20 cellular contexts compared by ENCODE assay signal in the genomic region with DNA sequence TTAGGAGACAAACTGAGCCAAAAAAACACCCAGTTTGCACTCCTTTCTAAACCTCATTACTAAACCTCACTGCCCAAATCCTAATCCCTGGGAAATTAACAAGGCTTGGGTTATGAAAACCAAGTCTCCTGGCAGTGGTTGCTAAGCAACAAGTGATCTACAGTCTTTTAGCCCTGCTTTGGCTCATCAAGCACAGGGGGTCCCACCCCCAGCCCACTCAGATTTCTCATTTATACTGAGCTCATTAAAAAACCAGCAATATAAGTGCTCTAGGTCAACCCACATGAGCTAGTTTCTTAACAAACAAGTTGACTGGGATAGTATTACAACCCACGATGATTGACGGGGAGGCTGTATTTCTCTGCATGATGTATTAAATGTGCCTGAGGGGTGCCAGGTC. TPM values are rescaled to one million over a fixed set of nuclear protein-coding genes. Genes with fewer than 3 reads are reported as not detected.
"Had no signal": no experiment of that assay in that cellular context is flagged by ENCODE, and none has a peak within 500 bp of the region (broad histone marks: within the 10 kb centered on the region; RNA-seq: fewer than 3 reads in every experiment).

No MANE protein-coding gene starts in this region.

- H3K27ac ChIP-seq: foreskin keratinocyte, hepatocyte, neutrophil, pancreas, right lobe of liver, testis, tibial nerve, upper lobe of right lung had no signal

- H3K27me3 Mint-ChIP-seq: progenitor cell of endocrine pancreas had no signal

- H3K4me2 ChIP-seq: hepatocyte had no signal

- H3K9me3 Mint-ChIP-seq: central memory CD8-positive, alpha-beta T cell; effector memory CD8-positive, alpha-beta T cell; stimulated activated memory B cell treated with anti-CD40 and anti-IgM and Interleukin-4, amounts not matched to agents 10 μg/mL and 1 μg/mL and 100 μg/mL, for 72 hours; stimulated activated naive CD8-positive, alpha-beta T cell treated with anti-CD3 and anti-CD28 coated beads, Interleukin-15, Interleukin-2, amounts not matched to agents 100 ng/mL and 50 ng/mL, for 24 hours had no signal

- H3K4me1 Mint-ChIP-seq: central memory CD8-positive, alpha-beta T cell; naive B cell; nephron; stimulated activated memory B cell treated with anti-CD40 and anti-IgM and Interleukin-4, amounts not matched to agents 10 μg/mL and 1 μg/mL and 100 μg/mL, for 72 hours had no signal

- H2AFZ ChIP-seq: hepatocyte had no signal

- H3K4me1 ChIP-seq: foreskin keratinocyte, pancreas, right lobe of liver, testis, tibial nerve, upper lobe of right lung had no signal

- H3K4me3 Mint-ChIP-seq: central memory CD8-positive, alpha-beta T cell; effector memory CD8-positive, alpha-beta T cell; naive B cell; nephron; stimulated activated memory B cell treated with anti-CD40 and anti-IgM and Interleukin-4, amounts not matched to agents 10 μg/mL and 1 μg/mL and 100 μg/mL, for 72 hours; stimulated activated naive CD8-positive, alpha-beta T cell treated with anti-CD3 and anti-CD28 coated beads, Interleukin-15, Interleukin-2, amounts not matched to agents 100 ng/mL and 50 ng/mL, for 24 hours had no signal

- ATAC-seq: effector memory CD8-positive, alpha-beta T cell; foreskin keratinocyte; left colon; pancreas; right lobe of liver; stimulated activated memory B cell treated with anti-CD40 and anti-IgM and Interleukin-4, amounts not matched to agents 10 μg/mL and 1 μg/mL and 100 μg/mL, for 72 hours; upper lobe of right lung had no signal

- H3K36me3 Mint-ChIP-seq: stimulated activated memory B cell treated with anti-CD40 and anti-IgM and Interleukin-4, amounts not matched to agents 10 μg/mL and 1 μg/mL and 100 μg/mL, for 72 hours had no signal

- H3K9me3 ChIP-seq: neutrophil, pancreas, right lobe of liver, testis, tibial nerve, upper lobe of right lung had no signal

- FAIRE-seq: kidney, pancreas had no signal

- H3K79me2 ChIP-seq: hepatocyte had no signal

- H3K27ac Mint-ChIP-seq: effector memory CD8-positive, alpha-beta T cell; naive B cell; progenitor cell of endocrine pancreas; stimulated activated memory B cell treated with anti-CD40 and anti-IgM and Interleukin-4, amounts not matched to agents 10 μg/mL and 1 μg/mL and 100 μg/mL, for 72 hours; stimulated activated naive CD8-positive, alpha-beta T cell treated with anti-CD3 and anti-CD28 coated beads, Interleukin-15, Interleukin-2, amounts not matched to agents 100 ng/mL and 50 ng/mL, for 24 hours had no signal

- H3K27me3 ChIP-seq: hepatocyte, pancreas, right lobe of liver, testis, tibial nerve had no signal

- H3K4me3 ChIP-seq: hepatocyte, pancreas, right lobe of liver, testis, tibial nerve, upper lobe of right lung had no signal

- H3K36me3 ChIP-seq: neutrophil, pancreas, right lobe of liver, tibial nerve, upper lobe of right lung had no signal

- DNase-seq: effector memory CD8-positive, alpha-beta T cell; foreskin keratinocyte; head of caudate nucleus; kidney; left colon; naive B cell; pancreas; right lobe of liver; stimulated activated CD4-positive, alpha-beta T cell treated with anti-CD3 and anti-CD28 coated beads, Interleukin-4, amount 100 ng/mL, for 24 hours; testis; upper lobe of right lung had no signal

RNA-seq across cellular contexts. Expression of a gene that starts 18.4 kb away (rescaled TPM):
- total RNA-seq: liver had no signal
- polyA plus RNA-seq: hepatocyte had no signal
